1 cellular context compared by ENCODE assay signal in genomic region chr1:7300893-7301292, GRCh38.
TF ChIP-seq lines count a peak whose summit lies in the region.

No MANE protein-coding gene starts in this region.

TF ChIP-seq in HEK293, 187 proteins besides CTCF, POLR2A, EP300 and RAD21 (continued from another document):
- TF ChIP-seq KLF9 (tag by site-specific recombination; IDR thresholded peaks at IDR 0.05; ENCODE audit: low read depth): 0 out of 2 replicates have a peak, but pooled peaks have one; percentile 18
- TF ChIP-seq ZNF626 (tag by site-specific recombination; IDR thresholded peaks at IDR 0.05): no peak
- TF ChIP-seq ZNF280C (tag by site-specific recombination; IDR thresholded peaks at IDR 0.05): no peak
- no peak for TF ChIP-seq ZNF433 (tag by site-specific recombination; IDR thresholded peaks at IDR 0.05; ENCODE audit: low read depth)
- peak; percentile 60; the same call in 1 of the 2 replicates for TF ChIP-seq OVOL3 (tag by site-specific recombination; IDR thresholded peaks at IDR 0.05)
- TF ChIP-seq FEZF1 (tag by site-specific recombination; IDR thresholded peaks at IDR 0.05): peak; percentile 56
- TF ChIP-seq ZBTB1 (tag by site-specific recombination; IDR thresholded peaks at IDR 0.05): peak; percentile 55; the same call in 1 of the 2 replicates
- peak; percentile 75 for TF ChIP-seq KLF10 (tag by site-specific recombination; IDR thresholded peaks at IDR 0.05)
- TF ChIP-seq ZNF24 (tag by site-specific recombination; IDR thresholded peaks at IDR 0.05): peak; percentile 70
- TF ChIP-seq ZNF600 (tag by site-specific recombination; IDR thresholded peaks at IDR 0.05): peak; percentile 52; the same call in 1 of the 2 replicates
- TF ChIP-seq ZNF518A (tag by site-specific recombination; conservative IDR thresholded peaks at IDR 0.05; ENCODE audit: low read depth): peak; percentile 48
- no peak for TF ChIP-seq ZNF777 (tag by site-specific recombination; IDR thresholded peaks at IDR 0.05; ENCODE audit: borderline replicate concordance)
- TF ChIP-seq KLF8 (tag by site-specific recombination; IDR thresholded peaks at IDR 0.05): 0 out of 2 replicates have a peak, but pooled peaks have one; percentile 47
- TF ChIP-seq ZNF629 (tag by site-specific recombination; IDR thresholded peaks at IDR 0.05): peak; percentile 99
- TF ChIP-seq ZSCAN23 (tag by site-specific recombination; IDR thresholded peaks at IDR 0.05): peak; percentile 77
- no peak for TF ChIP-seq ZNF510 (tag by site-specific recombination; IDR thresholded peaks at IDR 0.05; ENCODE audit: insufficient replicate concordance)
- TF ChIP-seq ZNF776 (tag by site-specific recombination; IDR thresholded peaks at IDR 0.05; ENCODE audit: borderline replicate concordance): no peak
- no peak for TF ChIP-seq ZNF48 (tag by site-specific recombination; IDR thresholded peaks at IDR 0.05)
- TF ChIP-seq GLI2 (tag by site-specific recombination; IDR thresholded peaks at IDR 0.05; ENCODE audit: borderline replicate concordance, low read depth): peak; percentile 48; the same call in 1 of the 2 replicates
